ENCODE assay signal across 8 cellular contexts in the genomic region with DNA sequence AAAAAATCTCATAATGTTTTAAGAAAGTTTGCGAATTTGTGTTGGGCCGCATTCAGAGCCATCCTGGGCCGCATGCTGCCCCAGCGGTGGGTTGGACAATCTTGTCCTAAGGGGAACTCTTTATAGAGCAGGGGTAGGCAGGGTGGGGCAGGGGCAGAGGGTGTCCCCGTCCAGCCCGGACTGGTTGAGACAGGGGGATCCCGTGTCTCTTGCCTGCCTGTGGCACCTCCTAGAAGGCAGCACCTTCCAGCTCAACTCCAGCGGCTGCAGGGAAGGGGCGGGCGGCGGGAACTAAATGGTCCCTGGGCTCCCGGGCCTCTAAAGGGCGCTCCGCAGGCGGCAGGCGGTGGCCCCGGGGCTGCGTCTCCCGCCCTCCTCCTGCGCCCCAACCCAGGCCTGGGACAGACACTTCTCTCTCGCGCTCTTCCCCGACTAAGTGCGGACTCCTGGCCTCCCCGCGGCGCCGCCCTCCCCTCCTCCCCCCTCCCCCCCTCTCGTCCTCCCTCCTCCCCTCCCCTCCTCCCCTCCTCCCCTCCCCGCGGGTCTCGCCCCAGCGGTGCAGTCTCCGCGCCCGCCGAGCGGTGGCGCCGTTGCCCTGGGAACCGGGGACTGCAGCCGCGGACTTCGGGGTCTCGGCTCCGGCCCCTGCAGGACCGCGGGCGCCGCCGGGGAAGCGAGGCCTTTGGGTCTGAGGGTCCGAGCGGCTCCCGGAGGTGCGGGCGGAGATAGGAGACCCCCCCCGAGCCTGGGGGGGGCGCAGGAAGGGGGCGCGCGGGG.
DNase-seq lines count a peak whose midpoint lies in the region; ATAC-seq and TF ChIP-seq lines count a peak whose summit lies in the region.

No MANE protein-coding gene starts in this region.

- H3K9me3 ChIP-seq in ES-I3 (ENCODE audit: control insufficient read depth, insufficient read depth, low read length) (no peaks in the 10 kb centered on the region), MM.1S (replicated peaks; ENCODE audit: insufficient read depth, low read length) (no peaks in the 10 kb centered on the region), colonic mucosa (no peaks in the 10 kb centered on the region)

- H3K4me1 ChIP-seq in ES-I3 (ENCODE audit: insufficient read depth, low read length) (0 out of 2 replicates have a peak, but pooled peaks cover 6% of the 10 kb centered on the region), MM.1S (ENCODE audit: low read length) (peaks cover 3% of the 10 kb centered on the region; the same call in 1 of the 2 replicates), colonic mucosa (no peaks in the 10 kb centered on the region)

- no peaks in the 10 kb centered on the region for H3K79me2 ChIP-seq in MM.1S (ENCODE audit: low read length)

- DNase-seq in MM.1S, result peak; percentile 32
- peak; percentile 73 for DNase-seq in activated T-cell treated with anti-CD3 and anti-CD28 coated beads, Interleukin-2, amount 50 U/mL, for 24 hours
- peak; percentile 95 for DNase-seq in glutamatergic neuron
- peak; percentile 77 for DNase-seq in retina
- DNase-seq in colonic mucosa, result no peak

- no peak overlapping the region for H3K4me3 Mint-ChIP-seq in activated T-cell treated with anti-CD3 and anti-CD28 coated beads, Interleukin-2, amount 50 U/mL, for 24 hours
- H3K4me3 Mint-ChIP-seq in glutamatergic neuron (ENCODE audit: unreplicated experiment), result peak overlapping the region; percentile 70

- no peak overlapping the region for H2AFZ ChIP-seq in MM.1S (ENCODE audit: low read length)

- H3K27me3 ChIP-seq in MM.1S (replicated peaks; ENCODE audit: insufficient read depth, low read length) (peaks cover 77% of the 10 kb centered on the region), colonic mucosa (peaks cover 26% of the 10 kb centered on the region)

- H3K36me3 ChIP-seq in ES-I3 (ENCODE audit: insufficient read depth, low read length), result no peaks in the 10 kb centered on the region
- no peaks in the 10 kb centered on the region for H3K36me3 ChIP-seq in MM.1S (replicated peaks; ENCODE audit: insufficient read depth, low read length)
- no peaks in the 10 kb centered on the region for H3K36me3 ChIP-seq in colonic mucosa

- H3F3A ChIP-seq in MM.1S (ENCODE audit: insufficient read depth, low read length), result no peaks in the 10 kb centered on the region

- H3K9ac ChIP-seq in ES-I3 (ENCODE audit: low read depth, low read length), result peak overlapping the region; percentile 61; the same call in 1 of the 2 replicates
- no peak overlapping the region; the same call in 1 of the 2 replicates for H3K9ac ChIP-seq in MM.1S (ENCODE audit: low read length)
- no peak overlapping the region for H3K9ac ChIP-seq in colonic mucosa (ENCODE audit: low read depth in 2 of 2, low read length in 2 of 2)

- TF ChIP-seq CTCF in MM.1S (IDR thresholded peaks at IDR 0.05; ENCODE audit: low read length) (peak; percentile 38), glutamatergic neuron (IDR thresholded peaks at IDR 0.05; ENCODE audit: partially characterized antibody, unreplicated experiment) (peak; percentile 60), colonic mucosa (IDR thresholded peaks at IDR 0.05) (no peak)

- intact Hi-C loops in colonic mucosa (cut with DNase I), result no loop called here

- H3K27ac Mint-ChIP-seq in activated T-cell treated with anti-CD3 and anti-CD28 coated beads, Interleukin-2, amount 50 U/mL, for 24 hours, result no peak overlapping the region
- peak overlapping the region; percentile 22 for H3K27ac Mint-ChIP-seq in glutamatergic neuron (ENCODE audit: unreplicated experiment)

- no peaks in the 10 kb centered on the region for H4K20me1 ChIP-seq in MM.1S (ENCODE audit: insufficient read depth, low read length)

- ATAC-seq in GM21528 (IDR thresholded peaks at IDR 0.05; ENCODE audit: low FRiP score, unreplicated experiment) (no peak), GM18502 (IDR thresholded peaks at IDR 0.05; ENCODE audit: poor library complexity, unreplicated experiment) (no peak)

- H3K4me2 ChIP-seq in MM.1S (ENCODE audit: low read depth, low read length), result peak overlapping the region; percentile 70; the same call in 1 of the 2 replicates

- H3K27ac ChIP-seq in MM.1S (ENCODE audit: low read length) (no peak overlapping the region), colonic mucosa (no peak overlapping the region)

- peaks cover 24% of the 10 kb centered on the region for H3K4me1 Mint-ChIP-seq in activated T-cell treated with anti-CD3 and anti-CD28 coated beads, Interleukin-2, amount 50 U/mL, for 24 hours (ENCODE audit: low read depth)
- peaks cover 5% of the 10 kb centered on the region for H3K4me1 Mint-ChIP-seq in glutamatergic neuron (ENCODE audit: low read depth, unreplicated experiment)

- no peaks in the 10 kb centered on the region for H3K36me3 Mint-ChIP-seq in activated T-cell treated with anti-CD3 and anti-CD28 coated beads, Interleukin-2, amount 50 U/mL, for 24 hours (ENCODE audit: low read depth)
- H3K36me3 Mint-ChIP-seq in glutamatergic neuron (ENCODE audit: unreplicated experiment), result no peaks in the 10 kb centered on the region

- no peaks in the 10 kb centered on the region for H3K9me3 Mint-ChIP-seq in activated T-cell treated with anti-CD3 and anti-CD28 coated beads, Interleukin-2, amount 50 U/mL, for 24 hours
- H3K9me3 Mint-ChIP-seq in glutamatergic neuron (ENCODE audit: unreplicated experiment), result peaks cover 4% of the 10 kb centered on the region

- H3K4me3 ChIP-seq in MM.1S (ENCODE audit: low read length), result peak overlapping the region; percentile 26; the same call in 1 of the 2 replicates
- no peak overlapping the region for H3K4me3 ChIP-seq in colonic mucosa

- peaks cover 83% of the 10 kb centered on the region for H3K27me3 Mint-ChIP-seq in activated T-cell treated with anti-CD3 and anti-CD28 coated beads, Interleukin-2, amount 50 U/mL, for 24 hours
- peaks cover 16% of the 10 kb centered on the region for H3K27me3 Mint-ChIP-seq in glutamatergic neuron (ENCODE audit: unreplicated experiment)

- no peaks in the 10 kb centered on the region for H3K9me2 ChIP-seq in MM.1S (replicated peaks; ENCODE audit: insufficient read depth, low read length)
